Comparison of ENCODE assay signal across 2 cellular contexts in genomic region chr19:53823380-53824120, GRCh38.
TF ChIP-seq lines count a peak whose summit lies in the region.

No MANE protein-coding gene starts in this region.

TF ChIP-seq in GM23338, 12 proteins besides CTCF, POLR2A, EP300 and RAD21:
- TF ChIP-seq ETS1 (IDR thresholded peaks at IDR 0.05) (no peak), REST (IDR thresholded peaks at IDR 0.05; ENCODE audit: unreplicated experiment) (no peak), JUNB (IDR thresholded peaks at IDR 0.05; ENCODE audit: unreplicated experiment) (no peak), EZH2 (IDR thresholded peaks at IDR 0.05; ENCODE audit: low read depth, unreplicated experiment) (no peak), STAT1 (IDR thresholded peaks at IDR 0.05; ENCODE audit: unreplicated experiment) (no peak), ZNF331 (CRISPR knock-in tag; IDR thresholded peaks at IDR 0.05; ENCODE audit: low read depth) (no peak)

TF ChIP-seq in K562, 482 proteins besides CTCF, POLR2A, EP300 and RAD21:
- no peak for TF ChIP-seq ZNF583 (CRISPR knock-in tag; IDR thresholded peaks at IDR 0.05)
- TF ChIP-seq ZNF785 (CRISPR knock-in tag; IDR thresholded peaks at IDR 0.05) = no peak
- no peak for TF ChIP-seq CBFA2T2 (conservative IDR thresholded peaks at IDR 0.05)
- TF ChIP-seq ARID2 (IDR thresholded peaks at IDR 0.05) = no peak
